ENCODE assay signal across 12 cellular contexts in genomic region chr10:31186225-31187010, GRCh38.
DNase-seq lines count a peak whose midpoint lies in the region; ATAC-seq and TF ChIP-seq lines count a peak whose summit lies in the region.
"Had no signal": no experiment of that assay in that cellular context is flagged by ENCODE, and none has a peak within 500 bp of the region (broad histone marks: within the 10 kb centered on the region; RNA-seq: fewer than 3 reads in every experiment).

No MANE protein-coding gene starts in this region.

- no peak overlapping the region for H2AFZ ChIP-seq in DND-41 (ENCODE audit: low read depth, low read length)
- H2AFZ ChIP-seq in OCI-LY3 (ENCODE audit: low read depth, low read length) = no peak overlapping the region

- H3K9me3 ChIP-seq in DND-41 (ENCODE audit: insufficient read depth, low read length, severe bottlenecking) (no peaks in the 10 kb centered on the region), OCI-LY3 (ENCODE audit: insufficient read depth, low read length) (no peaks in the 10 kb centered on the region)

- H3K4me1 ChIP-seq in DND-41 (ENCODE audit: insufficient read depth, low read length) = 0 out of 2 replicates have a peak, but pooled peaks cover 2% of the 10 kb centered on the region
- no peaks in the 10 kb centered on the region for H3K4me1 ChIP-seq in OCI-LY3 (ENCODE audit: low read length)

- H3K27me3 Mint-ChIP-seq in endothelial cell (ENCODE audit: unreplicated experiment) = peaks cover 2% of the 10 kb centered on the region
- H3K27me3 Mint-ChIP-seq: activated naive CD8-positive, alpha-beta T cell treated with anti-CD3 and anti-CD28 coated beads, Interleukin-2, amount 50 U/mL, for 24 hours had no signal

- H3K27me3 ChIP-seq in DND-41 (ENCODE audit: insufficient read depth, low read length, poor library complexity) = no peaks in the 10 kb centered on the region
- no peaks in the 10 kb centered on the region for H3K27me3 ChIP-seq in OCI-LY3 (ENCODE audit: low read depth, low read length)

- TF ChIP-seq CTCF in DND-41 (IDR thresholded peaks at IDR 0.05; ENCODE audit: borderline replicate concordance, extremely low read depth, low read length, poor library complexity, severe bottlenecking) (peak; percentile 29), OCI-LY3 (IDR thresholded peaks at IDR 0.05; ENCODE audit: low read depth, low read length) (peak; percentile 11; the same call in 1 of the 2 replicates), endothelial cell (IDR thresholded peaks at IDR 0.05; ENCODE audit: unreplicated experiment) (no peak)

- DNase-seq in DND-41 (no peak), endothelial cell (ENCODE audit: low spot score) (peak; percentile 19), myocyte (ENCODE audit: low read depth) (peak; percentile 49), SW 1271 (lab: John Stamatoyannopoulos, UW) (no peak)
- no peak for DNase-seq in activated CD4-positive, CD25-positive, alpha-beta regulatory T cell (lab: John Stamatoyannopoulos, UW)
- DNase-seq: activated naive CD8-positive, alpha-beta T cell treated with anti-CD3 and anti-CD28 coated beads, Interleukin-2, amount 50 U/mL, for 24 hours; effector CD4-positive, alpha-beta T cell; GDM1 had no signal

- peak overlapping the region; percentile 92 for H3K27ac Mint-ChIP-seq in endothelial cell (ENCODE audit: unreplicated experiment)
- H3K27ac Mint-ChIP-seq: activated naive CD8-positive, alpha-beta T cell treated with anti-CD3 and anti-CD28 coated beads, Interleukin-2, amount 50 U/mL, for 24 hours had no signal

- H3K36me3 ChIP-seq in DND-41 (ENCODE audit: insufficient read depth, low read length) (peaks cover 53% of the 10 kb centered on the region), OCI-LY3 (replicated peaks; ENCODE audit: low read depth, low read length) (no peaks in the 10 kb centered on the region)

- H3K79me2 ChIP-seq in DND-41 (ENCODE audit: insufficient read depth, low read length) (peaks cover 94% of the 10 kb centered on the region), OCI-LY3 (ENCODE audit: low read length) (no peaks in the 10 kb centered on the region)

- ATAC-seq in DND-41 (ENCODE audit: insufficient read depth, low read depth) = no peak
- ATAC-seq in HG02870 (IDR thresholded peaks at IDR 0.05; ENCODE audit: unreplicated experiment) = no peak
- no peak for ATAC-seq in HG03025 (IDR thresholded peaks at IDR 0.05; ENCODE audit: low FRiP score, unreplicated experiment)
- ATAC-seq: activated naive CD8-positive, alpha-beta T cell treated with anti-CD3 and anti-CD28 coated beads, Interleukin-2, amount 50 U/mL, for 24 hours had no signal

- H3K27ac ChIP-seq in DND-41 (ENCODE audit: low read length) (peak overlapping the region; percentile 34; the same call in 1 of the 2 replicates), OCI-LY3 (ENCODE audit: low read length) (no peak overlapping the region)
- H3K27ac ChIP-seq: C4-2B had no signal

- H3K4me3 ChIP-seq in DND-41 (ENCODE audit: low read depth in 1 of 2, low read length in 2 of 2) = no peak overlapping the region
- H3K4me3 ChIP-seq in OCI-LY3 (ENCODE audit: low read length) = no peak overlapping the region

- H3K4me1 Mint-ChIP-seq in endothelial cell (ENCODE audit: unreplicated experiment) = peaks cover 5% of the 10 kb centered on the region
- H3K4me1 Mint-ChIP-seq: activated naive CD8-positive, alpha-beta T cell treated with anti-CD3 and anti-CD28 coated beads, Interleukin-2, amount 50 U/mL, for 24 hours had no signal

- peaks cover 4% of the 10 kb centered on the region for H3K36me3 Mint-ChIP-seq in endothelial cell (ENCODE audit: low read depth, unreplicated experiment)

- no peaks in the 10 kb centered on the region for H3K9me3 Mint-ChIP-seq in endothelial cell (ENCODE audit: unreplicated experiment)
- H3K9me3 Mint-ChIP-seq: activated naive CD8-positive, alpha-beta T cell treated with anti-CD3 and anti-CD28 coated beads, Interleukin-2, amount 50 U/mL, for 24 hours had no signal

- no peak overlapping the region for H3K4me3 Mint-ChIP-seq in endothelial cell (ENCODE audit: unreplicated experiment)
- H3K4me3 Mint-ChIP-seq: activated naive CD8-positive, alpha-beta T cell treated with anti-CD3 and anti-CD28 coated beads, Interleukin-2, amount 50 U/mL, for 24 hours had no signal

- H4K20me1 ChIP-seq in DND-41 (ENCODE audit: insufficient read depth, low read length) = 0 out of 2 replicates have a peak, but pooled peaks cover 13% of the 10 kb centered on the region
- H4K20me1 ChIP-seq in OCI-LY3 (ENCODE audit: insufficient read depth, low read length) = no peaks in the 10 kb centered on the region

- no peak overlapping the region for H3K9ac ChIP-seq in DND-41 (ENCODE audit: low read depth, low read length)
- H3K9ac ChIP-seq in OCI-LY3 (ENCODE audit: low read length) = no peak overlapping the region

- no peak overlapping the region for H3K4me2 ChIP-seq in DND-41 (ENCODE audit: insufficient read depth, low read length)
- H3K4me2 ChIP-seq in OCI-LY3 (ENCODE audit: low read length) = no peak overlapping the region

Comparison
In these comparisons a context has a peak if more than half of its experiments do, and no peak if none do; other contexts are left out.
1. DNase-seq: peak in endothelial cell (single experiment) and myocyte (single experiment); none in DND-41 (single experiment), SW 1271 (0 of 2) and activated CD4-positive, CD25-positive, alpha-beta regulatory T cell (0 of 4).